11 cellular contexts compared by ENCODE assay signal in genomic region chr9:37324691-37325490, GRCh38.
DNase-seq lines count a peak whose midpoint lies in the region; ATAC-seq and TF ChIP-seq lines count a peak whose summit lies in the region.
"Had no signal": no experiment of that assay in that cellular context is flagged by ENCODE, and none has a peak within 500 bp of the region (broad histone marks: within the 10 kb centered on the region; RNA-seq: fewer than 3 reads in every experiment).

No MANE protein-coding gene starts in this region.

- H3K4me1 Mint-ChIP-seq in endothelial cell (ENCODE audit: unreplicated experiment) = peaks cover 10% of the 10 kb centered on the region

- no peak overlapping the region for H3K4me3 Mint-ChIP-seq in endothelial cell (ENCODE audit: unreplicated experiment)
- H3K4me3 Mint-ChIP-seq: activated T-helper 17 cell treated with anti-CD3 and anti-CD28 coated beads, Interleukin-2, amount 50 U/mL, for 72 hours had no signal

- H3K9me3 Mint-ChIP-seq in endothelial cell (ENCODE audit: unreplicated experiment) = no peaks in the 10 kb centered on the region
- H3K9me3 Mint-ChIP-seq: activated T-helper 17 cell treated with anti-CD3 and anti-CD28 coated beads, Interleukin-2, amount 50 U/mL, for 72 hours had no signal

- peaks cover 45% of the 10 kb centered on the region for H3K36me3 ChIP-seq in DOHH2 (ENCODE audit: control insufficient read depth, low read length)
- no peaks in the 10 kb centered on the region for H3K36me3 ChIP-seq in vagina
- H3K36me3 ChIP-seq in gastrocnemius medialis = no peaks in the 10 kb centered on the region
- H3K36me3 ChIP-seq: right atrium auricular region had no signal

- ATAC-seq in GM21717 (IDR thresholded peaks at IDR 0.05; ENCODE audit: unreplicated experiment) (peak; percentile 19), gastrocnemius medialis (no peak), HG03039 (IDR thresholded peaks at IDR 0.05; ENCODE audit: unreplicated experiment) (no peak)
- ATAC-seq: activated T-helper 17 cell treated with anti-CD3 and anti-CD28 coated beads, Interleukin-2, amount 50 U/mL, for 72 hours had no signal

- TF ChIP-seq CTCF in DOHH2 (IDR thresholded peaks at IDR 0.05; ENCODE audit: low read depth, low read length, poor library complexity, severe bottlenecking) = no peak
- no peak for TF ChIP-seq CTCF in endothelial cell (IDR thresholded peaks at IDR 0.05; ENCODE audit: unreplicated experiment)
- no peak for TF ChIP-seq CTCF in vagina (IDR thresholded peaks at IDR 0.05)
- no peak for TF ChIP-seq CTCF in gastrocnemius medialis (IDR thresholded peaks at IDR 0.05 in 4 of 5, conservative IDR thresholded peaks at IDR 0.05 in 1 of 5)

- H3K9me3 ChIP-seq in DOHH2 (ENCODE audit: control insufficient read depth, insufficient read depth, low read length) (no peaks in the 10 kb centered on the region), vagina (no peaks in the 10 kb centered on the region), gastrocnemius medialis (no peaks in the 10 kb centered on the region)

- H3K79me2 ChIP-seq in DOHH2 (ENCODE audit: control insufficient read depth, low read length) = peaks cover 47% of the 10 kb centered on the region

- DNase-seq in NCI-H1105 treated with DMSO at 0.1 percent for 48 hours (lab: John Stamatoyannopoulos, UW) (peak; percentile 82), endothelial cell (ENCODE audit: low spot score) (peak; percentile 3), vagina (ENCODE audit: extremely low spot score in 2 of 2) (no peak), gastrocnemius medialis (no peak), NCI-H774 (lab: John Stamatoyannopoulos, UW) (no peak)
- DNase-seq: NCI-H2081 treated with DMSO at 0.1 percent for 48 hours had no signal

- H3K27me3 ChIP-seq in DOHH2 (ENCODE audit: control insufficient read depth, low read length) (no peaks in the 10 kb centered on the region), vagina (no peaks in the 10 kb centered on the region), gastrocnemius medialis (no peaks in the 10 kb centered on the region)
- H3K27me3 ChIP-seq: right atrium auricular region had no signal

- intact Hi-C loops in vagina (cut with DNase I) = no loop called here
- intact Hi-C loops in gastrocnemius medialis (cut with DNase I; ENCODE audit: low total_unique reads) = loop anchor here (5.0 to 10.0 kb wide), 2 partner anchors 240 to 453 kb away; no protein-coding TSS in a partner anchor

- H3K4me2 ChIP-seq in DOHH2 (ENCODE audit: low read length) = peak overlapping the region; percentile 78

- H3K27ac Mint-ChIP-seq in endothelial cell (ENCODE audit: unreplicated experiment) = peak overlapping the region; percentile 6
- H3K27ac Mint-ChIP-seq: activated T-helper 17 cell treated with anti-CD3 and anti-CD28 coated beads, Interleukin-2, amount 50 U/mL, for 72 hours had no signal

- peak overlapping the region; percentile 50 for H3K4me3 ChIP-seq in DOHH2 (ENCODE audit: low read length)
- no peak overlapping the region for H3K4me3 ChIP-seq in vagina
- no peak overlapping the region for H3K4me3 ChIP-seq in gastrocnemius medialis
- H3K4me3 ChIP-seq: right atrium auricular region had no signal

- no peaks in the 10 kb centered on the region for H4K20me1 ChIP-seq in DOHH2 (ENCODE audit: control insufficient read depth, insufficient read depth, low read depth, low read length)

- peak overlapping the region; percentile 98 for H3K27ac ChIP-seq in DOHH2 (ENCODE audit: low read depth, low read length)
- H3K27ac ChIP-seq in vagina = no peak overlapping the region
- H3K27ac ChIP-seq in gastrocnemius medialis = no peak overlapping the region
- H3K27ac ChIP-seq: right atrium auricular region had no signal

- no peak for TF ChIP-seq POLR2A in vagina (IDR thresholded peaks at IDR 0.05)
- no peak for TF ChIP-seq POLR2A in gastrocnemius medialis (IDR thresholded peaks at IDR 0.05)

- H3K36me3 Mint-ChIP-seq in endothelial cell (ENCODE audit: low read depth, unreplicated experiment) = no peaks in the 10 kb centered on the region

- no peaks in the 10 kb centered on the region for H3K27me3 Mint-ChIP-seq in endothelial cell (ENCODE audit: unreplicated experiment)
- H3K27me3 Mint-ChIP-seq: activated T-helper 17 cell treated with anti-CD3 and anti-CD28 coated beads, Interleukin-2, amount 50 U/mL, for 72 hours had no signal

- H3K4me1 ChIP-seq in DOHH2 (ENCODE audit: control insufficient read depth, low read length) (peaks cover 89% of the 10 kb centered on the region), vagina (no peaks in the 10 kb centered on the region), gastrocnemius medialis (no peaks in the 10 kb centered on the region)
- H3K4me1 ChIP-seq: right atrium auricular region had no signal

- in situ Hi-C loops in gastrocnemius medialis (cut with MboI; ENCODE audit: low sequenced_read_pairs in 4 of 4) = no loop called here

- H3F3A ChIP-seq in DOHH2 (ENCODE audit: control insufficient read depth, insufficient read depth) = peaks cover 50% of the 10 kb centered on the region

- H3K9me2 ChIP-seq in DOHH2 (replicated peaks; ENCODE audit: control insufficient read depth, low read length) = no peaks in the 10 kb centered on the region

Comparison
In these comparisons a context has a peak if more than half of its experiments do, and no peak if none do; other contexts are left out.
1. DNase-seq: peak in NCI-H1105 treated with DMSO at 0.1 percent for 48 hours (single experiment) and endothelial cell (single experiment); none in vagina (0 of 2), gastrocnemius medialis (0 of 2) and NCI-H774 (single experiment).